In the genomic region with DNA sequence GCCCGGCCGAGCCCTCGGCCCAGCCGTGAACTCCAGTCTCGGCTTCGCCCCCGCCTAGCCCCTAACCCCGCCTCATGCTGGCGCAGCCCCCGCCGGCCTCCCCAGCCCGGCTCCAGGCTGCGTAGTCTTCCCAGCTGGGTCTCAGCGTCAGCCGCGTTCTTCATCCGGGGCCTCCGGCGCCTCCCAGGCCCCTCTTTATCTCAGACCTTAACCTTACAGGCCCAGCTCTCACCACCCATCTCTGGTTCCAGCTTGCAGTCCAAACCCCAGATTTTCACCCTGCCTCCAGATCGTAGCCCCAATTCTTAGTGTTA, we compare ENCODE assay signal across 8 cellular contexts. TPM values are rescaled to one million over a fixed set of nuclear protein-coding genes. Genes with fewer than 3 reads are reported as not detected.
DNase-seq lines count a peak whose midpoint lies in the region; ATAC-seq, FAIRE-seq and TF ChIP-seq lines count a peak whose summit lies in the region.

A gene with protein sequence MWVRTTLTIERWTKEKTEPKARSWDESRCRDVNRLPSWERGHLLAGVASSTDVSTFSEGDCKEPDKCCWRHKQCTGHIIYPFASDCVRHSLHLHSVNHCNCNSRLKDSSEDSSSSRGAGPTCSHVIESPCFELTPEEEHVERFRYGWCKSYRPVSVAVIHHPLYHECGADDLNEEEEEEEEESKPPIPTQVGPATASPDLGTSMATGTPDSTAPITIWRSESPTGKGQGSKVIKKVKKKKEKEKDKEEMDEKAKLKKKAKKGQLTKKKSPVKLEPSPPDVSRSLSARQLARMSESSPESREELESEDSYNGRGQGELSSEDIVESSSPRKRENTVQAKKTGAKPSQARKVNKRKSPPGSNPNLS (minus strand): TSS at position 166 of the 314 bp plus-strand sequence. CDS start 228 bp downstream, outside the sequence.

- H3K4me1 ChIP-seq in Caco-2 (peaks cover 11% of the 10 kb centered on the region), pancreas (peaks cover 3 to 6% (median 5%) of the 10 kb centered on the region in 3 donors)

- no peaks in the 10 kb centered on the region for H3K27me3 Mint-ChIP-seq in Caco-2 (ENCODE audit: insufficient read depth, unreplicated experiment)
- peaks cover 22% of the 10 kb centered on the region for H3K27me3 Mint-ChIP-seq in T-helper 1 cell treated with Interleukin-12 subunit alpha and Interleukin-12 subunit beta and Interleukin-4 antibody, amounts not matched to agents 30 μg/mL and 1 μg/mL, for 36 hours (ENCODE audit: low read depth)

- no peak for TF ChIP-seq CTCF in Caco-2 (IDR thresholded peaks at IDR 0.05; ENCODE audit: insufficient read depth in 1 of 2, low read depth in 1 of 2, low read length in 1 of 2, severe bottlenecking in 1 of 2, unreplicated experiment in 1 of 2)
- no peak for TF ChIP-seq CTCF in pancreas (IDR thresholded peaks at IDR 0.05)

- peak within 1 kb of the TSS; percentile 23 to 73 (median 59) for H3K27ac ChIP-seq in pancreas

- H3K27me3 ChIP-seq in Caco-2 (replicated peaks; ENCODE audit: control insufficient read depth, insufficient read depth, low read length) (no peaks in the 10 kb centered on the region), H7 (ENCODE audit: control insufficient read depth, insufficient read depth, low read length) (no peaks in the 10 kb centered on the region), pancreas (no peaks in the 10 kb centered on the region)

- CTCF ChIA-PET in Caco-2 (lab: Charles Lee) = interaction anchor here (0.6 to 2.4 kb wide), 9 partner anchors 8 to 216 kb away, joined by 3 to 33 read pairs (median 8); a partner anchor contains a TSS

- H3K9me3 ChIP-seq in Caco-2 = no peaks in the 10 kb centered on the region
- no peaks in the 10 kb centered on the region for H3K9me3 ChIP-seq in pancreas

- intact Hi-C loops in Caco-2 (cut with micrococcal nuclease; ENCODE audit: unreplicated experiment) = loop anchor here (1.0 kb wide), 2 partner anchors 8 to 13 kb away; a partner anchor contains a TSS
- intact Hi-C loops in pancreas (cut with DNase I) = no loop called here

- peaks cover 33% of the 10 kb centered on the region for H3K36me3 Mint-ChIP-seq in Caco-2 (ENCODE audit: insufficient read depth, unreplicated experiment)
- peaks cover 6% of the 10 kb centered on the region for H3K36me3 Mint-ChIP-seq in T-helper 1 cell treated with Interleukin-12 subunit alpha and Interleukin-12 subunit beta and Interleukin-4 antibody, amounts not matched to agents 30 μg/mL and 1 μg/mL, for 36 hours (ENCODE audit: low read depth)

- peak; percentile 19 for TF ChIP-seq POLR2A in erythroblast (IDR thresholded peaks at IDR 0.05; ENCODE audit: low read length)

- no TSS peak for BruUV-seq in Caco-2 (replicated peaks; lab: Mats Ljungman, UMichigan)

- H3K4me3 Mint-ChIP-seq in Caco-2 (ENCODE audit: unreplicated experiment) = peak within 1 kb of the TSS; percentile 82
- peak within 1 kb of the TSS; percentile 88 for H3K4me3 Mint-ChIP-seq in T-helper 1 cell treated with Interleukin-12 subunit alpha and Interleukin-12 subunit beta and Interleukin-4 antibody, amounts not matched to agents 30 μg/mL and 1 μg/mL, for 36 hours

- POLR2A ChIA-PET in Caco-2 (lab: Charles Lee) = interaction anchor here (0.6 to 2.7 kb wide), 19 partner anchors 9 to 1575 kb away, joined by 3 to 213 read pairs (median 6); a partner anchor contains a TSS

- ATAC-seq in pancreas (peak in 1 of 4 donors; percentile 4), HG03025 (IDR thresholded peaks at IDR 0.05; ENCODE audit: low FRiP score, unreplicated experiment) (no peak)

- H3K36me3 ChIP-seq in Caco-2 (ENCODE audit: control insufficient read depth, insufficient read depth, low read length) (no peaks in the 10 kb centered on the region), H7 (replicated peaks; ENCODE audit: control insufficient read depth, insufficient read depth, low read length) (peaks cover 16% of the 10 kb centered on the region), pancreas (no peaks in the 10 kb centered on the region)

- peaks cover 6% of the 10 kb centered on the region for H3K4me1 Mint-ChIP-seq in Caco-2 (ENCODE audit: low read depth, unreplicated experiment)
- peaks cover 20% of the 10 kb centered on the region for H3K4me1 Mint-ChIP-seq in T-helper 1 cell treated with Interleukin-12 subunit alpha and Interleukin-12 subunit beta and Interleukin-4 antibody, amounts not matched to agents 30 μg/mL and 1 μg/mL, for 36 hours (ENCODE audit: low read depth)

- peak within 1 kb of the TSS; percentile 87 for H3K27ac Mint-ChIP-seq in Caco-2 (ENCODE audit: unreplicated experiment)
- H3K27ac Mint-ChIP-seq in T-helper 1 cell treated with Interleukin-12 subunit alpha and Interleukin-12 subunit beta and Interleukin-4 antibody, amounts not matched to agents 30 μg/mL and 1 μg/mL, for 36 hours = peak within 1 kb of the TSS; percentile 96

- DNase-seq in Caco-2 = no peak
- peak; percentile 89 for DNase-seq in H7
- peak; percentile 81 to 89 for DNase-seq in erythroblast (lab: John Stamatoyannopoulos, UW)
- DNase-seq in pancreas = peak in 1 of 6 donors; percentile 74
- no peak for DNase-seq in NCI-H2029 (lab: John Stamatoyannopoulos, UW)
- DNase-seq in NCI-H1694 treated with DMSO at 0.1 percent for 48 hours (lab: John Stamatoyannopoulos, UW) = no peak

- no peak for FAIRE-seq in pancreas (lab: Jason Lieb, UNC)

- 8 to 12% methylated on average over 20 of the region's 20 CpGs for WGBS in pancreas, 2 donors

- H3K9me3 Mint-ChIP-seq in Caco-2 (ENCODE audit: unreplicated experiment) = no peaks in the 10 kb centered on the region
- H3K9me3 Mint-ChIP-seq in T-helper 1 cell treated with Interleukin-12 subunit alpha and Interleukin-12 subunit beta and Interleukin-4 antibody, amounts not matched to agents 30 μg/mL and 1 μg/mL, for 36 hours = no peaks in the 10 kb centered on the region

- H3K4me3 ChIP-seq in Caco-2 (ENCODE audit: low read depth, low read length) = peak within 1 kb of the TSS; percentile 64
- H3K4me3 ChIP-seq in H7 (ENCODE audit: insufficient read depth, low read depth, low read length) = peak within 1 kb of the TSS; percentile 84
- H3K4me3 ChIP-seq in pancreas = peak within 1 kb of the TSS; percentile 32 to 67 (median 39)

RNA-seq across cellular contexts. Expression of the gene that starts here (rescaled TPM):
- 4.1 and 4.4 TPM in 2 replicates for total RNA-seq in Caco-2 (2022)
- 13.9 and 23.7 TPM in 2 replicates for total RNA-seq in H7 (2014; rRNA removed; shearing (Covaris generic))
- 1 to 10 TPM in 1 of 6 donors, under 1 TPM in 5; 0.19 to 1.5 (median 0.33) TPM for total RNA-seq in pancreas
- 1 to 10 TPM; 2.0 to 3.1 TPM for polyA plus RNA-seq in pancreas

Comparison
In these comparisons a context has a peak if more than half of its experiments do, and no peak if none do; other contexts are left out.
1. DNase-seq: peak in H7 (single experiment) and erythroblast (2 of 2); none in Caco-2 (0 of 2), NCI-H2029 (single experiment) and NCI-H1694 treated with DMSO at 0.1 percent for 48 hours (single experiment).
2. Peak in every context shown above with its lines, with median percentiles within 50 percentile points of each other: H3K4me3 ChIP-seq.